16 cellular contexts compared by ENCODE assay signal in genomic region chr10:129192344-129193128, GRCh38.
DNase-seq lines count a peak whose midpoint lies in the region; ATAC-seq and TF ChIP-seq lines count a peak whose summit lies in the region.
"Had no signal": no experiment of that assay in that cellular context is flagged by ENCODE, and none has a peak within 500 bp of the region (broad histone marks: within the 10 kb centered on the region; RNA-seq: fewer than 3 reads in every experiment).

No MANE protein-coding gene starts in this region.

- intact Hi-C loops in colonic mucosa (cut with DNase I) (no loop called here), sigmoid colon (cut with DNase I) (loop anchor here (5.0 kb wide), 1 partner anchor 95 kb away; no protein-coding TSS in a partner anchor)

- H3K27me3 Mint-ChIP-seq in activated naive CD4-positive, alpha-beta T cell treated with anti-CD3 and anti-CD28 coated beads, Interleukin-2, amount 10 ng/mL, durations not matched to agents 7 days and 5 days: peaks cover 44% of the 10 kb centered on the region

- H3K27ac ChIP-seq in colonic mucosa: no peak overlapping the region
- H3K27ac ChIP-seq in sigmoid colon: peak overlapping the region in 3 of 4 donors; percentile 44 to 58 (median 55)
- H3K27ac ChIP-seq: hepatocyte, SJCRH30 had no signal

- H3K36me3 Mint-ChIP-seq in activated naive CD4-positive, alpha-beta T cell treated with anti-CD3 and anti-CD28 coated beads, Interleukin-2, amount 10 ng/mL, durations not matched to agents 7 days and 5 days: no peaks in the 10 kb centered on the region

- H3K4me3 ChIP-seq in colonic mucosa (no peak overlapping the region), sigmoid colon (no peak overlapping the region)
- H3K4me3 ChIP-seq: hepatocyte, SJCRH30 had no signal

- no peak overlapping the region for H3K27ac Mint-ChIP-seq in activated naive CD4-positive, alpha-beta T cell treated with anti-CD3 and anti-CD28 coated beads, Interleukin-2, amount 10 ng/mL, durations not matched to agents 7 days and 5 days
- H3K27ac Mint-ChIP-seq: progenitor cell of endocrine pancreas; T-helper 2 cell treated with Interferon-gamma antibody and Interleukin-4, amounts not matched to agents 5 μg/mL and 100 μg/mL, for 36 hours had no signal

- H3K4me1 Mint-ChIP-seq in activated naive CD4-positive, alpha-beta T cell treated with anti-CD3 and anti-CD28 coated beads, Interleukin-2, amount 10 ng/mL, durations not matched to agents 7 days and 5 days: peaks cover 13% of the 10 kb centered on the region

- CTCF ChIA-PET in activated naive CD4-positive, alpha-beta T cell treated with anti-CD3 and anti-CD28 coated beads, Interleukin-2, amount 10 ng/mL, durations not matched to agents 7 days and 5 days (lab: Charles Lee): no interaction called here

- DNase-seq in ELF-1 (ENCODE audit: low read depth, low spot score) (peak; percentile 55), colonic mucosa (peak; percentile 19), islet precursor cell (peak; percentile 73), sigmoid colon (peak; percentile 92), NCI-H1694 (lab: John Stamatoyannopoulos, UW) (no peak), NCI-H1417 treated with DMSO at 0.1 percent for 48 hours (lab: John Stamatoyannopoulos, UW) (no peak)
- no peak for DNase-seq in activated naive CD4-positive, alpha-beta T cell treated with anti-CD3 and anti-CD28 coated beads, Interleukin-2, amount 10 ng/mL, durations not matched to agents 7 days and 5 days
- DNase-seq: activated CD4-positive, alpha-beta T cell treated with anti-CD3 and anti-CD28 coated beads for 1 hour; naive thymus-derived CD8-positive, alpha-beta T cell; NCI-H446 treated with DMSO at 0.1 percent for 48 hours; SJCRH30; stimulated activated naive CD4-positive, alpha-beta T cell treated with Interleukin-2 at 50 U/mL for 16 hours had no signal

- no peak for TF ChIP-seq CTCF in colonic mucosa (IDR thresholded peaks at IDR 0.05)
- TF ChIP-seq CTCF in sigmoid colon (IDR thresholded peaks at IDR 0.05): no peak

- H3K36me3 ChIP-seq in colonic mucosa (no peaks in the 10 kb centered on the region), sigmoid colon (no peaks in the 10 kb centered on the region)
- H3K36me3 ChIP-seq: SJCRH30 had no signal

- H3K9me3 ChIP-seq in colonic mucosa (no peaks in the 10 kb centered on the region), sigmoid colon (peaks cover 0 to 3% (median 0%) of the 10 kb centered on the region in 4 donors)
- H3K9me3 ChIP-seq: SJCRH30 had no signal

- peaks cover 2% of the 10 kb centered on the region for H3K9me3 Mint-ChIP-seq in activated naive CD4-positive, alpha-beta T cell treated with anti-CD3 and anti-CD28 coated beads, Interleukin-2, amount 10 ng/mL, durations not matched to agents 7 days and 5 days

- no peak overlapping the region for H3K9ac ChIP-seq in colonic mucosa (ENCODE audit: low read depth in 2 of 2, low read length in 2 of 2)

- H3K4me3 Mint-ChIP-seq in activated naive CD4-positive, alpha-beta T cell treated with anti-CD3 and anti-CD28 coated beads, Interleukin-2, amount 10 ng/mL, durations not matched to agents 7 days and 5 days: no peak overlapping the region
- H3K4me3 Mint-ChIP-seq: naive thymus-derived CD8-positive, alpha-beta T cell; T-helper 2 cell treated with Interferon-gamma antibody and Interleukin-4, amounts not matched to agents 5 μg/mL and 100 μg/mL, for 36 hours had no signal

- H3K4me1 ChIP-seq in colonic mucosa (no peaks in the 10 kb centered on the region), sigmoid colon (peaks cover 0 to 21% (median 20%) of the 10 kb centered on the region in 4 donors)
- H3K4me1 ChIP-seq: SJCRH30 had no signal

- H3K27me3 ChIP-seq in colonic mucosa (no peaks in the 10 kb centered on the region), sigmoid colon (no peaks in the 10 kb centered on the region)
- H3K27me3 ChIP-seq: hepatocyte, SJCRH30 had no signal

- 66 to 71% methylated on average over 11 of the region's 11 CpGs for WGBS in sigmoid colon, 2 donors

- TF ChIP-seq EP300 in sigmoid colon (IDR thresholded peaks at IDR 0.05): no peak

- ATAC-seq in HG03442 (IDR thresholded peaks at IDR 0.05; ENCODE audit: unreplicated experiment): no peak
- ATAC-seq: naive thymus-derived CD8-positive, alpha-beta T cell had no signal

- TF ChIP-seq POLR2A in sigmoid colon (IDR thresholded peaks at IDR 0.05): no peak

Comparison
In these comparisons a context has a peak if more than half of its experiments do, and no peak if none do; other contexts are left out.
1. DNase-seq: peak in ELF-1 (single experiment), colonic mucosa (single experiment), islet precursor cell (single experiment) and sigmoid colon (single experiment); none in NCI-H1694 (single experiment), activated naive CD4-positive, alpha-beta T cell treated with anti-CD3 and anti-CD28 coated beads, Interleukin-2, amount 10 ng/mL, durations not matched to agents 7 days and 5 days (single experiment) and NCI-H1417 treated with DMSO at 0.1 percent for 48 hours (single experiment).